ENCODE assay signal across 10 cellular contexts in genomic region chr16:67645397-67646121, GRCh38. TPM values are rescaled to one million over a fixed set of nuclear protein-coding genes. Genes with fewer than 3 reads are reported as not detected.
DNase-seq lines count a peak whose midpoint lies in the region; ATAC-seq lines count a peak whose summit lies in the region.
"Had no signal": no experiment of that assay in that cellular context is flagged by ENCODE, and none has a peak within 500 bp of the region (broad histone marks: within the 10 kb centered on the region; RNA-seq: fewer than 3 reads in every experiment).

No MANE protein-coding gene starts in this region.

- peak overlapping the region; percentile 80 for H3K27ac Mint-ChIP-seq in activated naive CD8-positive, alpha-beta T cell

- H4K91ac ChIP-seq in trophoblast cell (ENCODE audit: low read depth, low read length): no peak overlapping the region

- no peaks in the 10 kb centered on the region for H3K36me3 Mint-ChIP-seq in activated naive CD8-positive, alpha-beta T cell

- no peak overlapping the region for H3K9ac ChIP-seq in trophoblast cell (ENCODE audit: low read length)

- ATAC-seq in HG03066 (IDR thresholded peaks at IDR 0.05; ENCODE audit: low read depth, unreplicated experiment) (peak; percentile 27), GM21576 (IDR thresholded peaks at IDR 0.05; ENCODE audit: unreplicated experiment) (no peak), HG02610 (IDR thresholded peaks at IDR 0.05; ENCODE audit: unreplicated experiment) (no peak)

- H4K12ac ChIP-seq in trophoblast cell (ENCODE audit: low read depth, low read length): no peak overlapping the region

- H2BK12ac ChIP-seq in trophoblast cell (ENCODE audit: low read length): no peak overlapping the region

- peak overlapping the region; percentile 60 for H3K4me2 ChIP-seq in trophoblast cell (ENCODE audit: low read length)

- H3K4ac ChIP-seq in trophoblast cell (ENCODE audit: low read depth, low read length): no peak overlapping the region

- H2AFZ ChIP-seq in trophoblast cell (ENCODE audit: insufficient read depth, low read length, poor library complexity): no peak overlapping the region

- H3K27me3 Mint-ChIP-seq in activated naive CD8-positive, alpha-beta T cell: no peaks in the 10 kb centered on the region

- H3K4me3 ChIP-seq in trophoblast cell (ENCODE audit: low read depth, low read length): no peak overlapping the region

- DNase-seq in DMS53 (lab: John Stamatoyannopoulos, UW): peak; percentile 48
- DNase-seq in DMS53 treated with DMSO at 0.1 percent for 48 hours (lab: John Stamatoyannopoulos, UW; ENCODE audit: unreplicated experiment): no peak
- no peak for DNase-seq in trophoblast cell
- no peak for DNase-seq in G401 (ENCODE audit: low spot score)

- no peaks in the 10 kb centered on the region for H3K36me3 ChIP-seq in trophoblast cell (ENCODE audit: control insufficient read depth in 1 of 2, insufficient read depth in 2 of 2, low read length in 2 of 2)
- H3K36me3 ChIP-seq: right lobe of liver had no signal

- peaks cover 7% of the 10 kb centered on the region for H3K9me3 ChIP-seq in trophoblast cell (ENCODE audit: insufficient read depth, low read depth, low read length)
- H3K9me3 ChIP-seq: right lobe of liver had no signal

- peaks cover 2% of the 10 kb centered on the region in 2 experiments for H3K4me1 ChIP-seq in trophoblast cell (ENCODE audit: control insufficient read depth in 1 of 2, insufficient read depth in 2 of 2, low read length in 2 of 2)

- H3K27ac ChIP-seq in trophoblast cell (ENCODE audit: low read depth, low read length): no peak overlapping the region
- H3K27ac ChIP-seq: 22Rv1, right lobe of liver had no signal

- H4K8ac ChIP-seq in trophoblast cell (ENCODE audit: low read depth, low read length): no peak overlapping the region

- H2BK120ac ChIP-seq in trophoblast cell (ENCODE audit: insufficient read depth, low read length, poor library complexity): no peak overlapping the region

- H2BK5ac ChIP-seq in trophoblast cell (ENCODE audit: low read depth, low read length, poor library complexity): no peak overlapping the region

- H3K4me3 Mint-ChIP-seq in activated naive CD8-positive, alpha-beta T cell: peak overlapping the region; percentile 86

- no peaks in the 10 kb centered on the region for H3K9me3 Mint-ChIP-seq in activated naive CD8-positive, alpha-beta T cell (ENCODE audit: low read depth)

- H3K79me2 ChIP-seq in trophoblast cell (ENCODE audit: control insufficient read depth, insufficient read depth, low read length, poor library complexity): no peaks in the 10 kb centered on the region

- H3K27me3 ChIP-seq in trophoblast cell (ENCODE audit: insufficient read depth, low read length): no peaks in the 10 kb centered on the region

- no peaks in the 10 kb centered on the region for H3K79me1 ChIP-seq in trophoblast cell (ENCODE audit: low read length)

- H3K23ac ChIP-seq in trophoblast cell (ENCODE audit: low read length): no peak overlapping the region

- H3K14ac ChIP-seq in trophoblast cell (ENCODE audit: low read length): no peak overlapping the region

- H3K18ac ChIP-seq in trophoblast cell (ENCODE audit: low read length): no peak overlapping the region

- H3K4me1 Mint-ChIP-seq in activated naive CD8-positive, alpha-beta T cell (ENCODE audit: low read depth): peaks cover 6% of the 10 kb centered on the region

- in situ Hi-C loops in G401 (cut with HindIII; ENCODE audit: low sequenced_read_pairs): no loop called here

- no CpG with 5 or more reads among the region's 15 CpGs for WGBS in trophoblast cell (ENCODE audit: extremely low coverage, insufficient coverage, insufficient read length)

- H2AK5ac ChIP-seq in trophoblast cell (ENCODE audit: low read length): no peak overlapping the region

RNA-seq across cellular contexts. Expression of gene CARMIL2, which starts 0.6 kb away (rescaled TPM):
- 2.3 and 2.5 TPM in 2 replicates for polyA plus RNA-seq in trophoblast cell (2013)
- 4.1 and 10.7 TPM in 2 replicates for total RNA-seq in G401 (2014; rRNA removed; shearing (Covaris generic))

RNA-seq across cellular contexts. Expression of gene ACD, which starts 14.5 kb away (rescaled TPM):
- 22.2 and 22.3 TPM in 2 replicates for polyA plus RNA-seq in trophoblast cell (2013)
- 27.1 and 33.2 TPM in 2 replicates for total RNA-seq in G401 (2014; rRNA removed; shearing (Covaris generic))

RNA-seq across cellular contexts. Expression of gene PARD6A, which starts 15.2 kb away (rescaled TPM):
- 0.74 and 0.76 TPM in 2 replicates for polyA plus RNA-seq in trophoblast cell (2013)
- total RNA-seq in G401 (2014; rRNA removed; shearing (Covaris generic)): 6.6 and 13.5 TPM in 2 replicates

RNA-seq across cellular contexts. Expression of gene ENKD1, which starts 21.0 kb away (rescaled TPM):
- 4.3 and 4.7 TPM in 2 replicates for polyA plus RNA-seq in trophoblast cell (2013)
- total RNA-seq in G401 (2014; rRNA removed; shearing (Covaris generic)): 2.1 and 5.6 TPM in 2 replicates

RNA-seq across cellular contexts. Expression of gene C16orf86, which starts 21.1 kb away (rescaled TPM):
- 0.54 and 0.86 TPM in 2 replicates for polyA plus RNA-seq in trophoblast cell (2013)
- not detected in 2 replicates for total RNA-seq in G401 (2014; rRNA removed; shearing (Covaris generic))
